Comparison of ENCODE assay signal across 9 cellular contexts in genomic region chr9:37370968-37371563, GRCh38. TPM values are rescaled to one million over a fixed set of nuclear protein-coding genes. Genes with fewer than 3 reads are reported as not detected.
A peak's percentile ranks its signal among the peaks of the same experiment; 100 is the strongest.
DNase-seq lines count a peak whose midpoint lies in the region; ATAC-seq and TF ChIP-seq lines count a peak whose summit lies in the region.
"Had no signal": no experiment of that assay in that cellular context is flagged by ENCODE, and none has a peak within 500 bp of the region (broad histone marks: within the 10 kb centered on the region; RNA-seq: fewer than 3 reads in every experiment).

No MANE protein-coding gene starts in this region.

- H3K27ac Mint-ChIP-seq in memory B cell (peak overlapping the region; percentile 84), endothelial cell (ENCODE audit: unreplicated experiment) (no peak overlapping the region)

- H3K4me1 Mint-ChIP-seq in memory B cell (peaks cover 52% of the 10 kb centered on the region), endothelial cell (ENCODE audit: unreplicated experiment) (no peaks in the 10 kb centered on the region)

- peak in 1 of 2 donors; percentile 60 for DNase-seq in memory B cell (ENCODE audit: low spot score in 2 of 2)
- DNase-seq in NCI-H446 (lab: John Stamatoyannopoulos, UW): no peak
- no peak for DNase-seq in D341Med (ENCODE audit: low spot score)
- DNase-seq in DMS53 (lab: John Stamatoyannopoulos, UW): no peak
- DNase-seq in endothelial cell (ENCODE audit: low spot score): no peak
- DNase-seq: H7 had no signal

- TF ChIP-seq CTCF in endothelial cell (IDR thresholded peaks at IDR 0.05; ENCODE audit: unreplicated experiment): no peak

- H3K27me3 Mint-ChIP-seq in memory B cell (no peaks in the 10 kb centered on the region), endothelial cell (ENCODE audit: unreplicated experiment) (peaks cover 1% of the 10 kb centered on the region)

- ATAC-seq in GM18870 (IDR thresholded peaks at IDR 0.05; ENCODE audit: unreplicated experiment): peak; percentile 56
- peak; percentile 63 for ATAC-seq in GM21619 (IDR thresholded peaks at IDR 0.05; ENCODE audit: unreplicated experiment)
- ATAC-seq in HG03439 (IDR thresholded peaks at IDR 0.05; ENCODE audit: unreplicated experiment): peak; percentile 53
- ATAC-seq in memory B cell (ENCODE audit: low read depth): peak; percentile 57

- peak overlapping the region; percentile 70 for H3K4me3 Mint-ChIP-seq in memory B cell
- no peak overlapping the region for H3K4me3 Mint-ChIP-seq in endothelial cell (ENCODE audit: unreplicated experiment)

- no peaks in the 10 kb centered on the region for H3K9me3 Mint-ChIP-seq in memory B cell
- H3K9me3 Mint-ChIP-seq in endothelial cell (ENCODE audit: unreplicated experiment): no peaks in the 10 kb centered on the region

- H3K36me3 Mint-ChIP-seq in memory B cell (no peaks in the 10 kb centered on the region), endothelial cell (ENCODE audit: low read depth, unreplicated experiment) (no peaks in the 10 kb centered on the region)

RNA-seq across cellular contexts. Expression of gene GRHPR, which starts 51.4 kb away (rescaled TPM):
- 81.5 TPM for total RNA-seq in endothelial cell (ENCODE audit: unreplicated experiment)
